In genomic region chr11:107249054-107249453, GRCh38 we compare ENCODE assay signal across 31 cellular contexts.
"Had no signal": no experiment of that assay in that cellular context is flagged by ENCODE, and none has a peak within 500 bp of the region (broad histone marks: within the 10 kb centered on the region; RNA-seq: fewer than 3 reads in every experiment).

No MANE protein-coding gene starts in this region.

- H3K9me3 ChIP-seq: ascending aorta, breast epithelium, colonic mucosa, esophagus squamous epithelium, gastroesophageal sphincter, heart right ventricle had no signal

- FAIRE-seq: endometrium, endothelial cell of umbilical vein had no signal

- H2AFZ ChIP-seq: hepatocyte had no signal

- H3K27me3 ChIP-seq: ascending aorta, breast epithelium, cardiac muscle cell, colonic mucosa, esophagus squamous epithelium, gastroesophageal sphincter, heart right ventricle, hepatocyte had no signal

- H3K4me2 ChIP-seq: hepatocyte had no signal

- H3K27ac ChIP-seq: ascending aorta, breast epithelium, cardiac muscle cell, colonic mucosa, epithelial cell of prostate, esophagus squamous epithelium, gastroesophageal sphincter, heart right ventricle, WERI-Rb-1 had no signal

- ATAC-seq: activated CD4-positive, alpha-beta T cell treated with anti-CD3 and anti-CD28 coated beads for 36 hours; activated naive CD4-positive, alpha-beta T cell treated with anti-CD3 and anti-CD28 coated beads, Interleukin-2, amount 50 U/mL, for 72 hours; activated T-cell treated with anti-CD3 and anti-CD28 coated beads, Interleukin-2, amount 50 U/mL, for 72 hours; gastroesophageal sphincter; heart right ventricle had no signal

- H3K4me3 ChIP-seq: ascending aorta, breast epithelium, cardiac muscle cell, colonic mucosa, esophagus squamous epithelium, gastroesophageal sphincter, heart right ventricle, hepatocyte had no signal

- DNase-seq: activated B cell treated with CpG ODN at 0.5 μM for 24 hours; activated CD4-positive, alpha-beta memory T cell treated with anti-CD3 and anti-CD28 coated beads, Interleukin-2, amount 10 ng/mL, durations not matched to agents 7 days and 5 days; activated CD4-positive, alpha-beta T cell treated with anti-CD3 and anti-CD28 coated beads for 36 hours; activated CD4-positive, alpha-beta T cell treated with anti-CD3 and anti-CD28 coated beads, Interleukin-2, amount 10 ng/mL, durations not matched to agents 24 days and 14 days; activated CD4-positive, CD25-positive, alpha-beta regulatory T cell treated with anti-CD3 and anti-CD28 coated beads, Interleukin-2, amount 50 U/mL, for 72 hours; activated CD8-positive, alpha-beta memory T cell treated with anti-CD3 and anti-CD28 coated beads, Interleukin-2, amount 50 U/mL, for 48 hours; activated gamma-delta T cell; activated naive CD4-positive, alpha-beta T cell; activated naive CD4-positive, alpha-beta T cell treated with anti-CD3 and anti-CD28 coated beads, Interleukin-2, amount 10 ng/mL, durations not matched to agents 7 days and 5 days; activated naive CD8-positive, alpha-beta T cell treated with anti-CD3 and anti-CD28 coated beads, Interleukin-2, amount 10 ng/mL, durations not matched to agents 7 days and 5 days; activated T-cell treated with anti-CD3 and anti-CD28 coated beads for 4 hours; activated T-cell treated with anti-CD3 and anti-CD28 coated beads, Interleukin-2, amount 50 U/mL, for 24 hours; activated T-cell treated with anti-CD3 and anti-CD28 coated beads, Interleukin-2, amount 50 U/mL, for 72 hours; central memory CD4-positive, alpha-beta T cell; cerebellar nuclear complex; colonic mucosa; effector CD8-positive, alpha-beta T cell; esophagus squamous epithelium; foreskin melanocyte; heart right ventricle; T-helper 2 cell; WERI-Rb-1 had no signal

- H3K4me1 ChIP-seq: ascending aorta, breast epithelium, colonic mucosa, esophagus squamous epithelium, gastroesophageal sphincter, heart right ventricle had no signal

- H3K79me2 ChIP-seq: hepatocyte had no signal

- H3K36me3 ChIP-seq: ascending aorta, breast epithelium, cardiac muscle cell, colonic mucosa, esophagus squamous epithelium, gastroesophageal sphincter, heart right ventricle, WERI-Rb-1 had no signal
